1 cellular context compared by ENCODE assay signal in the genomic region with DNA sequence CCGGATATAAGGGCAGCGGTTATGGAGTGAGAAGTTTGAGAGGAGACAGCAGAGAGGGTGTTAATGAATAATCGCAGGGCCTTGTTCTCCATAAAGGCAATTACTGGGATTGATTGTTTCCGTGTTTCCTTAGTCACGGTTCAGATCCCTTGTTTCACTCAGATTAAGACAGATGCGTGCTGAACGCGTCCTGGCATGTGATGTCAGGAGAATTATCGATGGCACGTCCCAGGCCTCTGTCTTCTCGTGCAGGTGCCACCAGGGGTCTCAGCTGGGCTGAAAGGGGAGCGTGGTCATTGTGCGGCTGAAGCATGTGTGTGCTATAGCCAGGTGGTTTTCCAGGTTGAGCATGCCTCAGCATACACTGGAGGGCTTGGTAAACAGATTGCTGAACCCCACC.
TF ChIP-seq lines count a peak whose summit lies in the region.

No MANE protein-coding gene starts in this region.

TF ChIP-seq in GM23338, 12 proteins besides CTCF, POLR2A, EP300 and RAD21 (continued from another document):
- TF ChIP-seq, protein P1, sequence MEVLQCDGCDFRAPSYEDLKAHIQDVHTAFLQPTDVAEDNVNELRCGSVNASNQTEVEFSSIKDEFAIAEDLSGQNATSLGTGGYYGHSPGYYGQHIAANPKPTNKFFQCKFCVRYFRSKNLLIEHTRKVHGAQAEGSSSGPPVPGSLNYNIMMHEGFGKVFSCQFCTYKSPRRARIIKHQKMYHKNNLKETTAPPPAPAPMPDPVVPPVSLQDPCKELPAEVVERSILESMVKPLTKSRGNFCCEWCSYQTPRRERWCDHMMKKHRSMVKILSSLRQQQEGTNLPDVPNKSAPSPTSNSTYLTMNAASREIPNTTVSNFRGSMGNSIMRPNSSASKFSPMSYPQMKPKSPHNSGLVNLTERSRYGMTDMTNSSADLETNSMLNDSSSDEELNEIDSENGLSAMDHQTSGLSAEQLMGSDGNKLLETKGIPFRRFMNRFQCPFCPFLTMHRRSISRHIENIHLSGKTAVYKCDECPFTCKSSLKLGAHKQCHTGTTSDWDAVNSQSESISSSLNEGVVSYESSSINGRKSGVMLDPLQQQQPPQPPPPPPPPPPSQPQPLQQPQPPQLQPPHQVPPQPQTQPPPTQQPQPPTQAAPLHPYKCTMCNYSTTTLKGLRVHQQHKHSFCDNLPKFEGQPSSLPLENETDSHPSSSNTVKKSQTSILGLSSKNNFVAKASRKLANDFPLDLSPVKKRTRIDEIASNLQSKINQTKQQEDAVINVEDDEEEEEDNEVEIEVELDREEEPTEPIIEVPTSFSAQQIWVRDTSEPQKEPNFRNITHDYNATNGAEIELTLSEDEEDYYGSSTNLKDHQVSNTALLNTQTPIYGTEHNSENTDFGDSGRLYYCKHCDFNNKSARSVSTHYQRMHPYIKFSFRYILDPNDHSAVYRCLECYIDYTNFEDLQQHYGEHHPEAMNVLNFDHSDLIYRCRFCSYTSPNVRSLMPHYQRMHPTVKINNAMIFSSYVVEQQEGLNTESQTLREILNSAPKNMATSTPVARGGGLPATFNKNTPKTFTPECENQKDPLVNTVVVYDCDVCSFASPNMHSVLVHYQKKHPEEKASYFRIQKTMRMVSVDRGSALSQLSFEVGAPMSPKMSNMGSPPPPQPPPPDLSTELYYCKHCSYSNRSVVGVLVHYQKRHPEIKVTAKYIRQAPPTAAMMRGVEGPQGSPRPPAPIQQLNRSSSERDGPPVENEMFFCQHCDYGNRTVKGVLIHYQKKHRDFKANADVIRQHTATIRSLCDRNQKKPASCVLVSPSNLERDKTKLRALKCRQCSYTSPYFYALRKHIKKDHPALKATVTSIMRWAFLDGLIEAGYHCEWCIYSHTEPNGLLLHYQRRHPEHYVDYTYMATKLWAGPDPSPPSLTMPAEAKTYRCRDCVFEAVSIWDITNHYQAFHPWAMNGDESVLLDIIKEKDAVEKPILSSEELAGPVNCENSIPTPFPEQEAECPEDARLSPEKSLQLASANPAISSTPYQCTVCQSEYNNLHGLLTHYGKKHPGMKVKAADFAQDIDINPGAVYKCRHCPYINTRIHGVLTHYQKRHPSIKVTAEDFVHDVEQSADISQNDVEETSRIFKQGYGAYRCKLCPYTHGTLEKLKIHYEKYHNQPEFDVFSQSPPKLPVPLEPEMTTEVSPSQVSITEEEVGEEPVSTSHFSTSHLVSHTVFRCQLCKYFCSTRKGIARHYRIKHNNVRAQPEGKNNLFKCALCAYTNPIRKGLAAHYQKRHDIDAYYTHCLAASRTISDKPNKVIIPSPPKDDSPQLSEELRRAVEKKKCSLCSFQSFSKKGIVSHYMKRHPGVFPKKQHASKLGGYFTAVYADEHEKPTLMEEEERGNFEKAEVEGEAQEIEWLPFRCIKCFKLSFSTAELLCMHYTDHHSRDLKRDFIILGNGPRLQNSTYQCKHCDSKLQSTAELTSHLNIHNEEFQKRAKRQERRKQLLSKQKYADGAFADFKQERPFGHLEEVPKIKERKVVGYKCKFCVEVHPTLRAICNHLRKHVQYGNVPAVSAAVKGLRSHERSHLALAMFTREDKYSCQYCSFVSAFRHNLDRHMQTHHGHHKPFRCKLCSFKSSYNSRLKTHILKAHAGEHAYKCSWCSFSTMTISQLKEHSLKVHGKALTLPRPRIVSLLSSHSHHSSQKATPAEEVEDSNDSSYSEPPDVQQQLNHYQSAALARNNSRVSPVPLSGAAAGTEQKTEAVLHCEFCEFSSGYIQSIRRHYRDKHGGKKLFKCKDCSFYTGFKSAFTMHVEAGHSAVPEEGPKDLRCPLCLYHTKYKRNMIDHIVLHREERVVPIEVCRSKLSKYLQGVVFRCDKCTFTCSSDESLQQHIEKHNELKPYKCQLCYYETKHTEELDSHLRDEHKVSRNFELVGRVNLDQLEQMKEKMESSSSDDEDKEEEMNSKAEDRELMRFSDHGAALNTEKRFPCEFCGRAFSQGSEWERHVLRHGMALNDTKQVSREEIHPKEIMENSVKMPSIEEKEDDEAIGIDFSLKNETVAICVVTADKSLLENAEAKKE (CRISPR knock-in tag; IDR thresholded peaks at IDR 0.05): no peak
- TF ChIP-seq CREB1 (CRISPR knock-in tag; IDR thresholded peaks at IDR 0.05; ENCODE audit: low read depth): no peak
- TF ChIP-seq NANOG (IDR thresholded peaks at IDR 0.05; ENCODE audit: borderline replicate concordance): no peak
- no peak for TF ChIP-seq ZNF114 (CRISPR knock-in tag; IDR thresholded peaks at IDR 0.05)
- no peak for TF ChIP-seq STAT1 (IDR thresholded peaks at IDR 0.05; ENCODE audit: unreplicated experiment)
- TF ChIP-seq POLR2AphosphoS5 (IDR thresholded peaks at IDR 0.05; ENCODE audit: low read depth): no peak
- no peak for TF ChIP-seq EZH2 (IDR thresholded peaks at IDR 0.05; ENCODE audit: low read depth, unreplicated experiment)
